In the genomic region with DNA sequence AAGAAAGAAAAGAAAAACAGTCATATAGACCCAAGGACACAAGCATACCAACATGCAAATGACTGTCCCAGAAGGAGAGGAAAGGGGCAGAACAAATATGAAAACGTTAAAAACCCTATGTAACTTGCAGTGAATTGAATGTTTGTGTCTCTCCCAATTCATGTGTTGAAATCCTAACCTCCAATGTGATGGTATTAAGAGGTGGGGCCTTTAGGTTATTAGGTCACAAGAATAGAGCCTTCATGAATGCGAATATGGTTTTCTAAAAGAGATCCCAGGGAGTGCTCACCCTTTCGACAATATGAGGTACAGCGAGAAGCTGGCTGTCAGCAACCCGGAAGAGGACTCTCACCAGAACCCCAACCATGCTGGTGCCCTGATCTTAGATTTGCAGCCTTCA, we compare ENCODE assay signal across 20 cellular contexts. TPM values are rescaled to one million over a fixed set of nuclear protein-coding genes. Genes with fewer than 3 reads are reported as not detected.
DNase-seq lines count a peak whose midpoint lies in the region; ATAC-seq, FAIRE-seq and TF ChIP-seq lines count a peak whose summit lies in the region.
"Had no signal": no experiment of that assay in that cellular context is flagged by ENCODE, and none has a peak within 500 bp of the region (broad histone marks: within the 10 kb centered on the region; RNA-seq: fewer than 3 reads in every experiment).

No MANE protein-coding gene starts in this region.

- H2AFZ ChIP-seq in HepG2 (ENCODE audit: low read length) (no peak overlapping the region), endothelial cell of umbilical vein (ENCODE audit: low read depth, low read length) (no peak overlapping the region), smooth muscle cell (ENCODE audit: low read depth) (no peak overlapping the region)

- H3K36me3 ChIP-seq in HepG2 (replicated peaks in 1 of 2; ENCODE audit: control insufficient read depth in 1 of 2, insufficient read depth in 2 of 2, low read length in 2 of 2) (peaks cover 6 to 45% of the 10 kb centered on the region in 2 experiments), right lobe of liver (peaks cover 0 to 61% (median 15%) of the 10 kb centered on the region in 4 donors), endothelial cell of umbilical vein (ENCODE audit: control insufficient read depth in 2 of 2, extremely low read depth in 1 of 2, insufficient read depth in 2 of 2, low read length in 2 of 2) (peaks cover 18 to 30% of the 10 kb centered on the region in 2 experiments), gastroesophageal sphincter (peaks cover 0 to 93% of the 10 kb centered on the region in 2 donors), BE2C (peaks cover 58% of the 10 kb centered on the region), smooth muscle cell (ENCODE audit: low read depth) (peaks cover 6% of the 10 kb centered on the region)

- H3K9ac ChIP-seq in HepG2 (ENCODE audit: insufficient read depth, low read depth, low read length) (no peak overlapping the region), endothelial cell of umbilical vein (replicated peaks; ENCODE audit: extremely low read depth, insufficient read depth, low read length) (no peak overlapping the region), smooth muscle cell (ENCODE audit: low read depth) (no peak overlapping the region)

- WGBS in HepG2 (ENCODE audit: low lambda C conversion rate): 90% methylated on average over 5 of the region's 5 CpGs
- WGBS in right lobe of liver (ENCODE audit: insufficient coverage, low coverage, low lambda C conversion rate, missing lambda C conversion rate): 27% methylated on average over 1 of the region's 5 CpGs
- WGBS in gastroesophageal sphincter (ENCODE audit: low coverage in 1 of 2), 2 donors: 82 to 90% methylated on average over 4 of the region's 5 CpGs
- 76% methylated on average over 5 of the region's 5 CpGs for WGBS in smooth muscle cell (ENCODE audit: low lambda C conversion rate)

- TF ChIP-seq CTCF in HepG2 (CRISPR knock-in tag; IDR thresholded peaks at IDR 0.05) (no peak), right lobe of liver (IDR thresholded peaks at IDR 0.05) (no peak), endothelial cell of umbilical vein (IDR thresholded peaks at IDR 0.05; ENCODE audit: extremely low read depth in 1 of 2, insufficient read depth in 1 of 2, low read depth in 1 of 2, low read length in 2 of 2) (no peak), gastroesophageal sphincter (IDR thresholded peaks at IDR 0.05) (no peak), BE2C (IDR thresholded peaks at IDR 0.05; ENCODE audit: low read depth, low read length) (no peak), smooth muscle cell (IDR thresholded peaks at IDR 0.05; ENCODE audit: borderline replicate concordance, insufficient read depth, poor library complexity, severe bottlenecking) (no peak)

- no peak overlapping the region for H3K4me2 ChIP-seq in HepG2 (ENCODE audit: low read depth, low read length)
- H3K4me2 ChIP-seq in endothelial cell of umbilical vein (ENCODE audit: insufficient read depth, low read length): no peak overlapping the region
- H3K4me2 ChIP-seq in smooth muscle cell: no peak overlapping the region

- FAIRE-seq in HepG2 (lab: Jason Lieb, UNC) (no peak), endothelial cell of umbilical vein (lab: Jason Lieb, UNC) (peak; percentile 63)

- TF ChIP-seq POLR2A in HepG2 (IDR thresholded peaks at IDR 0.05; ENCODE audit: insufficient read depth in 1 of 2, low read depth in 2 of 2, low read length in 2 of 2) (no peak), right lobe of liver (IDR thresholded peaks at IDR 0.05) (no peak), endothelial cell of umbilical vein (IDR thresholded peaks at IDR 0.05; ENCODE audit: low read depth, low read length) (no peak), gastroesophageal sphincter (IDR thresholded peaks at IDR 0.05) (no peak)

- no peaks in the 10 kb centered on the region for H3K27me3 ChIP-seq in HepG2 (ENCODE audit: control insufficient read depth in 1 of 2, insufficient read depth in 2 of 2, low read length in 2 of 2)
- H3K27me3 ChIP-seq in right lobe of liver: no peaks in the 10 kb centered on the region
- no peaks in the 10 kb centered on the region for H3K27me3 ChIP-seq in endothelial cell of umbilical vein (ENCODE audit: control insufficient read depth in 2 of 2, insufficient read depth in 2 of 2, low read length in 2 of 2)
- H3K27me3 ChIP-seq in gastroesophageal sphincter: no peaks in the 10 kb centered on the region
- H3K27me3 ChIP-seq in BE2C: no peaks in the 10 kb centered on the region
- no peaks in the 10 kb centered on the region for H3K27me3 ChIP-seq in smooth muscle cell (ENCODE audit: low read depth)

- H3K9me3 ChIP-seq in HepG2 (ENCODE audit: low read length): no peaks in the 10 kb centered on the region
- H3K9me3 ChIP-seq in right lobe of liver: no peaks in the 10 kb centered on the region
- no peaks in the 10 kb centered on the region for H3K9me3 ChIP-seq in endothelial cell of umbilical vein (replicated peaks; ENCODE audit: control insufficient read depth, insufficient read depth, low read length)
- no peaks in the 10 kb centered on the region for H3K9me3 ChIP-seq in gastroesophageal sphincter
- H3K9me3 ChIP-seq in BE2C: no peaks in the 10 kb centered on the region
- no peaks in the 10 kb centered on the region for H3K9me3 ChIP-seq in smooth muscle cell (replicated peaks; ENCODE audit: low read depth)

- CTCF ChIA-PET in HepG2 (lab: Yijun Ruan, JAX; ENCODE audit: low intra/inter-chr PET ratio, low total read pairs): no interaction called here
- CTCF ChIA-PET in endothelial cell of umbilical vein (lab: Charles Lee): no interaction called here

- BruUV-seq in HepG2 (replicated peaks; lab: Mats Ljungman, UMichigan) (no TSS peak), endothelial cell of umbilical vein (replicated peaks; lab: Mats Ljungman, UMichigan) (no TSS peak)

- intact Hi-C loops in HepG2 (cut with micrococcal nuclease; ENCODE audit: unreplicated experiment) (no loop called here), right lobe of liver (cut with DNase I) (no loop called here), endothelial cell of umbilical vein (cut with micrococcal nuclease) (no loop called here)

- no peaks in the 10 kb centered on the region for H3K79me2 ChIP-seq in HepG2 (ENCODE audit: insufficient read depth, low read length)
- no peaks in the 10 kb centered on the region for H3K79me2 ChIP-seq in endothelial cell of umbilical vein (ENCODE audit: control insufficient read depth, insufficient read depth, low read length)
- H3K79me2 ChIP-seq in smooth muscle cell (ENCODE audit: low read depth): no peaks in the 10 kb centered on the region

- dilution Hi-C loops in endothelial cell of umbilical vein (cut with MboI; ENCODE audit: extremely low pct_ligation_motif_present, low sequenced_read_pairs): no loop called here

- TF ChIP-seq EP300 in HepG2 (IDR thresholded peaks at IDR 0.05; ENCODE audit: low read depth in 2 of 2, low read length in 2 of 2): no peak
- TF ChIP-seq EP300 in HepG2 (CRISPR knock-in tag; IDR thresholded peaks at IDR 0.05; ENCODE audit: borderline replicate concordance): no peak
- TF ChIP-seq EP300 in gastroesophageal sphincter (IDR thresholded peaks at IDR 0.05): no peak

- no peak for TF ChIP-seq RAD21 in HepG2 (CRISPR knock-in tag; IDR thresholded peaks at IDR 0.05)

- DNase-seq in HepG2 (ENCODE audit: low spot score) (no peak), right lobe of liver (no peak), SK-MEL-5 (ENCODE audit: low read depth, low spot score) (peak; percentile 45), endothelial cell of umbilical vein (ENCODE audit: low read depth, low spot score) (no peak), BE2C (no peak), smooth muscle cell (lab: John Stamatoyannopoulos, UW; ENCODE audit: unreplicated experiment) (no peak)
- DNase-seq in effector CD8-positive, alpha-beta T cell (lab: John Stamatoyannopoulos, UW): no peak
- DNase-seq: C1 segment of cervical spinal cord, H9, KBM-7, NCI-H1105 treated with DMSO at 0.1 percent for 48 hours, NCI-H1694, NCI-H2081 treated with DMSO at 0.1 percent for 48 hours, NCI-H446 treated with DMSO at 0.1 percent for 48 hours, NCI-H748 treated with DMSO at 0.1 percent for 48 hours, OCI-M1, RPMI8226, SHP77 treated with DMSO at 0.1 percent for 48 hours had no signal

- in situ Hi-C loops in HepG2 (cut with HindIII; ENCODE audit: extremely low pct_ligation_motif_present, low pct_unique_long_range_greater_than_20kb): no loop called here
- in situ Hi-C loops in SK-MEL-5 (cut with HindIII; ENCODE audit: low pct_unique_long_range_greater_than_20kb, low sequenced_read_pairs): no loop called here

- ATAC-seq in HepG2 (no peak), right lobe of liver (no peak), gastroesophageal sphincter (no peak)

- H4K20me1 ChIP-seq in HepG2 (ENCODE audit: insufficient read depth, low read length): no peaks in the 10 kb centered on the region
- H4K20me1 ChIP-seq in endothelial cell of umbilical vein (replicated peaks; ENCODE audit: control insufficient read depth, extremely low read depth, insufficient read depth, low read length): no peaks in the 10 kb centered on the region
- H4K20me1 ChIP-seq in smooth muscle cell (ENCODE audit: low read depth): peaks cover 59% of the 10 kb centered on the region

- peaks cover 10% of the 10 kb centered on the region for H3K4me1 ChIP-seq in HepG2 (ENCODE audit: insufficient read depth, low read length)
- H3K4me1 ChIP-seq in right lobe of liver: peaks cover 0 to 29% (median 9%) of the 10 kb centered on the region in 4 donors
- no peaks in the 10 kb centered on the region for H3K4me1 ChIP-seq in endothelial cell of umbilical vein (ENCODE audit: control insufficient read depth, extremely low read depth, insufficient read depth, low read length)
- H3K4me1 ChIP-seq in gastroesophageal sphincter: peaks cover 0 to 9% (median 2%) of the 10 kb centered on the region in 3 donors
- H3K4me1 ChIP-seq in BE2C: no peaks in the 10 kb centered on the region
- no peaks in the 10 kb centered on the region for H3K4me1 ChIP-seq in smooth muscle cell (ENCODE audit: low read depth)

- no peaks in the 10 kb centered on the region for H3K9me1 ChIP-seq in endothelial cell of umbilical vein (replicated peaks; ENCODE audit: control insufficient read depth, extremely low read depth, insufficient read depth, low read length)

- H3F3A ChIP-seq in smooth muscle cell (ENCODE audit: low read depth): peaks cover 8% of the 10 kb centered on the region

- POLR2A ChIA-PET in HepG2 (lab: Yijun Ruan, JAX) (no interaction called here), endothelial cell of umbilical vein (lab: Charles Lee) (interaction anchor here (0.6 kb wide), 1 partner anchor 1602 kb away, joined by 3 read pairs; no protein-coding TSS in a partner anchor)

- H3K27ac ChIP-seq in HepG2 (ENCODE audit: extremely low read length, insufficient read depth, low read length): no peak overlapping the region
- no peak overlapping the region for H3K27ac ChIP-seq in right lobe of liver
- H3K27ac ChIP-seq in endothelial cell of umbilical vein (ENCODE audit: insufficient read depth, low read depth, low read length): no peak overlapping the region
- H3K27ac ChIP-seq in gastroesophageal sphincter: no peak overlapping the region
- H3K27ac ChIP-seq in smooth muscle cell (ENCODE audit: low read depth): no peak overlapping the region

- no peak overlapping the region for H3K4me3 ChIP-seq in HepG2 (replicated peaks in 1 of 3; ENCODE audit: insufficient read depth in 1 of 3, low read depth in 2 of 3, low read length in 3 of 3)
- no peak overlapping the region for H3K4me3 ChIP-seq in right lobe of liver
- H3K4me3 ChIP-seq in endothelial cell of umbilical vein (replicated peaks in 1 of 3; ENCODE audit: insufficient read depth in 1 of 3, low read depth in 1 of 3, low read length in 3 of 3): no peak overlapping the region
- no peak overlapping the region for H3K4me3 ChIP-seq in gastroesophageal sphincter
- no peak overlapping the region for H3K4me3 ChIP-seq in BE2C (ENCODE audit: low read depth, low read length)
- no peak overlapping the region for H3K4me3 ChIP-seq in smooth muscle cell

RNA-seq across cellular contexts. Expression of a gene that starts 13.9 kb away (rescaled TPM):
- 111 and 132 TPM in 2 replicates for total RNA-seq in HepG2 (2016; rRNA removed; fragmentation: Illumina TruSeq; extraction: Trizol)
- total RNA-seq in HepG2 (2016; cell fraction: cytosol; rRNA removed; fragmentation: Illumina TruSeq; extraction: Trizol; ENCODE audit: low read depth): 12.0 and 13.3 TPM in 2 replicates
- total RNA-seq in HepG2 (2016; cell fraction: insoluble cytoplasmic fraction; rRNA removed; fragmentation: Illumina TruSeq; extraction: Trizol): 110 and 122 TPM in 2 replicates
- total RNA-seq in HepG2 (2016; cell fraction: membrane; rRNA removed; fragmentation: Illumina TruSeq; extraction: Trizol): 37.5 and 44.0 TPM in 2 replicates
- total RNA-seq in HepG2 (2016; cell fraction: nucleus; rRNA removed; fragmentation: Illumina TruSeq; extraction: Trizol): 54.8 and 64.8 TPM in 2 replicates
- polyA plus RNA-seq in HepG2 (2011; rRNA removed): 46.1 and 62.6 TPM in 2 replicates
- polyA plus RNA-seq in HepG2 (2011; cell fraction: cytosol; rRNA removed): 52.5 and 54.6 TPM in 2 replicates
- polyA plus RNA-seq in HepG2 (2011; cell fraction: nucleus; rRNA removed): 28.6 and 30.1 TPM in 2 replicates
- polyA plus RNA-seq in HepG2 (2012): 55.4 and 68.0 TPM in 2 replicates
- 12.0 and 13.6 TPM in 2 replicates for polyA plus RNA-seq in HepG2 (2016; cell fraction: cytosol; fragmentation: Illumina TruSeq; extraction: Trizol; ENCODE audit: low read depth)
- polyA plus RNA-seq in HepG2 (2016; cell fraction: insoluble cytoplasmic fraction; fragmentation: Illumina TruSeq; extraction: Trizol; ENCODE audit: low read depth): 241 and 256 TPM in 2 replicates
- polyA plus RNA-seq in HepG2 (2016; cell fraction: membrane; fragmentation: Illumina TruSeq; extraction: Trizol; ENCODE audit: low read depth): 36.3 and 40.6 TPM in 2 replicates
- 151 and 157 TPM in 2 replicates for polyA plus RNA-seq in HepG2 (2016; cell fraction: nucleus; fragmentation: Illumina TruSeq; extraction: Trizol; ENCODE audit: insufficient read depth, low read depth)
- 17.1 and 71.1 TPM in 2 replicates for polyA minus RNA-seq in HepG2 (2011; rRNA and poly(A)+ RNA removed; ENCODE audit: low replicate concordance)
- polyA minus RNA-seq in HepG2 (2011; cell fraction: cytosol; rRNA and poly(A)+ RNA removed): 15.4 and 24.9 TPM in 2 replicates
- 26.0 and 31.3 TPM in 2 replicates for polyA minus RNA-seq in HepG2 (2011; cell fraction: nucleus; rRNA and poly(A)+ RNA removed)
- 10 to 100 TPM; 44.2 to 96.1 (median 73.5) TPM for total RNA-seq in right lobe of liver
- total RNA-seq in SK-MEL-5 (2014; rRNA removed; shearing (Covaris generic)): 42.2 and 52.1 TPM in 2 replicates
- 170 and 202 TPM in 2 replicates for polyA plus RNA-seq in SK-MEL-5 (2015; cell fraction: cytosol; rRNA removed)
- 85.7 and 92.2 TPM in 2 replicates for polyA plus RNA-seq in SK-MEL-5 (2015; cell fraction: nucleus; rRNA removed)
- 309 and 310 TPM in 2 replicates for total RNA-seq in endothelial cell of umbilical vein
- polyA plus RNA-seq in endothelial cell of umbilical vein: 165 and 207 TPM in 2 replicates
- polyA plus RNA-seq in endothelial cell of umbilical vein (2011; cell fraction: cytosol; rRNA removed): 155 and 191 TPM in 2 replicates
- 103 and 152 TPM in 2 replicates for polyA plus RNA-seq in endothelial cell of umbilical vein (2011; cell fraction: nucleus; rRNA removed)
- polyA plus RNA-seq in endothelial cell of umbilical vein (2012): 163 and 250 TPM in 2 replicates
- polyA minus RNA-seq in endothelial cell of umbilical vein: 77.1 and 81.4 TPM in 2 replicates
- 90.1 TPM for polyA minus RNA-seq in endothelial cell of umbilical vein (2011; cell fraction: cytosol; rRNA and poly(A)+ RNA removed)
- 32.1 and 36.1 TPM in 2 replicates for polyA minus RNA-seq in endothelial cell of umbilical vein (2011; cell fraction: nucleus; rRNA and poly(A)+ RNA removed)
- 100 to 1,000 TPM in 2 of 4 donors, 10 to 100 TPM in 2; 79.9 to 140 (median 106) TPM for total RNA-seq in gastroesophageal sphincter
- polyA plus RNA-seq in BE2C (2012; ENCODE audit: insufficient read depth, insufficient read length, low read depth): 282 TPM
- 79.3 and 83.0 TPM in 2 replicates for total RNA-seq in smooth muscle cell
- polyA plus RNA-seq in smooth muscle cell: 169 and 170 TPM in 2 replicates

RNA-seq across cellular contexts. Expression of a gene that starts 14.4 kb away (rescaled TPM):
- total RNA-seq in HepG2 (2016; rRNA removed; fragmentation: Illumina TruSeq; extraction: Trizol) (6.5 and 18.0 TPM in 2 replicates), right lobe of liver (100 to 1,000 TPM in 3 of 6 experiments, 10 to 100 TPM in 3; 64.3 to 133 (median 85.8) TPM), endothelial cell of umbilical vein (80.5 and 81.7 TPM in 2 replicates), gastroesophageal sphincter (10 to 100 TPM; 37.3 to 51.2 (median 41.6) TPM), smooth muscle cell (15.7 and 17.1 TPM in 2 replicates)
- 9.3 and 10.3 TPM in 2 replicates for total RNA-seq in HepG2 (2016; cell fraction: cytosol; rRNA removed; fragmentation: Illumina TruSeq; extraction: Trizol; ENCODE audit: low read depth)
- total RNA-seq in HepG2 (2016; cell fraction: insoluble cytoplasmic fraction; rRNA removed; fragmentation: Illumina TruSeq; extraction: Trizol): 6.3 and 18.2 TPM in 2 replicates
- total RNA-seq in HepG2 (2016; cell fraction: membrane; rRNA removed; fragmentation: Illumina TruSeq; extraction: Trizol): 12.3 and 14.3 TPM in 2 replicates
- 28.0 and 31.5 TPM in 2 replicates for total RNA-seq in HepG2 (2016; cell fraction: nucleus; rRNA removed; fragmentation: Illumina TruSeq; extraction: Trizol)
- polyA plus RNA-seq in HepG2 (2011; rRNA removed) (78.6 and 94.3 TPM in 2 replicates), endothelial cell of umbilical vein (71.7 and 75.8 TPM in 2 replicates), smooth muscle cell (27.8 and 34.2 TPM in 2 replicates)
- 35.8 and 36.7 TPM in 2 replicates for polyA plus RNA-seq in HepG2 (2011; cell fraction: cytosol; rRNA removed)
- polyA plus RNA-seq in HepG2 (2011; cell fraction: nucleus; rRNA removed): 312 and 345 TPM in 2 replicates
- 25.4 and 34.0 TPM in 2 replicates for polyA plus RNA-seq in HepG2 (2012)
- polyA plus RNA-seq in HepG2 (2016; cell fraction: cytosol; fragmentation: Illumina TruSeq; extraction: Trizol; ENCODE audit: low read depth): 6.9 and 8.7 TPM in 2 replicates
- polyA plus RNA-seq in HepG2 (2016; cell fraction: insoluble cytoplasmic fraction; fragmentation: Illumina TruSeq; extraction: Trizol; ENCODE audit: low read depth): 6.1 and 7.0 TPM in 2 replicates
- polyA plus RNA-seq in HepG2 (2016; cell fraction: membrane; fragmentation: Illumina TruSeq; extraction: Trizol; ENCODE audit: low read depth): 9.0 and 11.2 TPM in 2 replicates
- polyA plus RNA-seq in HepG2 (2016; cell fraction: nucleus; fragmentation: Illumina TruSeq; extraction: Trizol; ENCODE audit: insufficient read depth, low read depth): 47.5 and 57.4 TPM in 2 replicates
- 97.9 and 139 TPM in 2 replicates for polyA minus RNA-seq in HepG2 (2011; rRNA and poly(A)+ RNA removed; ENCODE audit: low replicate concordance)
- 10.3 and 11.5 TPM in 2 replicates for polyA minus RNA-seq in HepG2 (2011; cell fraction: cytosol; rRNA and poly(A)+ RNA removed)
- 134 and 154 TPM in 2 replicates for polyA minus RNA-seq in HepG2 (2011; cell fraction: nucleus; rRNA and poly(A)+ RNA removed)
- 7.7 and 13.0 TPM in 2 replicates for total RNA-seq in SK-MEL-5 (2014; rRNA removed; shearing (Covaris generic))
- polyA plus RNA-seq in SK-MEL-5 (2015; cell fraction: cytosol; rRNA removed): 10.0 and 11.2 TPM in 2 replicates
- polyA plus RNA-seq in SK-MEL-5 (2015; cell fraction: nucleus; rRNA removed): 108 and 124 TPM in 2 replicates
- 31.6 and 41.7 TPM in 2 replicates for polyA plus RNA-seq in endothelial cell of umbilical vein (2011; cell fraction: cytosol; rRNA removed)
- 258 and 286 TPM in 2 replicates for polyA plus RNA-seq in endothelial cell of umbilical vein (2011; cell fraction: nucleus; rRNA removed)
- polyA plus RNA-seq in endothelial cell of umbilical vein (2012): 24.8 and 26.6 TPM in 2 replicates
- polyA minus RNA-seq in endothelial cell of umbilical vein: 115 and 128 TPM in 2 replicates
- 19.8 TPM for polyA minus RNA-seq in endothelial cell of umbilical vein (2011; cell fraction: cytosol; rRNA and poly(A)+ RNA removed)
- polyA minus RNA-seq in endothelial cell of umbilical vein (2011; cell fraction: nucleus; rRNA and poly(A)+ RNA removed): 142 and 159 TPM in 2 replicates
- 74.2 TPM for polyA plus RNA-seq in BE2C (2012; ENCODE audit: insufficient read depth, insufficient read length, low read depth)

RNA-seq across cellular contexts. Expression of a gene that starts 31.1 kb away (rescaled TPM):
- total RNA-seq in HepG2 (2016; rRNA removed; fragmentation: Illumina TruSeq; extraction: Trizol) (not detected in 2 replicates), right lobe of liver (not detected), endothelial cell of umbilical vein (not detected in 2 replicates), gastroesophageal sphincter (not detected), smooth muscle cell (0.13 and 0.22 TPM in 2 replicates)
- total RNA-seq in HepG2 (2016; cell fraction: cytosol; rRNA removed; fragmentation: Illumina TruSeq; extraction: Trizol; ENCODE audit: low read depth): not detected in 2 replicates
- not detected in 2 replicates for total RNA-seq in HepG2 (2016; cell fraction: insoluble cytoplasmic fraction; rRNA removed; fragmentation: Illumina TruSeq; extraction: Trizol)
- not detected in 2 replicates for total RNA-seq in HepG2 (2016; cell fraction: membrane; rRNA removed; fragmentation: Illumina TruSeq; extraction: Trizol)
- total RNA-seq in HepG2 (2016; cell fraction: nucleus; rRNA removed; fragmentation: Illumina TruSeq; extraction: Trizol): not detected in 2 replicates
- polyA plus RNA-seq in HepG2 (2011; rRNA removed) (0.03 TPM in 1 of 2 replicates, not detected in the other), endothelial cell of umbilical vein (not detected in 2 replicates), smooth muscle cell (not detected in 2 replicates)
- polyA plus RNA-seq in HepG2 (2011; cell fraction: cytosol; rRNA removed): not detected in 2 replicates
- not detected in 2 replicates for polyA plus RNA-seq in HepG2 (2011; cell fraction: nucleus; rRNA removed)
- polyA plus RNA-seq in HepG2 (2012): 0.05 TPM in 1 of 2 replicates, not detected in the other
- not detected in 2 replicates for polyA plus RNA-seq in HepG2 (2016; cell fraction: cytosol; fragmentation: Illumina TruSeq; extraction: Trizol; ENCODE audit: low read depth)
- polyA plus RNA-seq in HepG2 (2016; cell fraction: insoluble cytoplasmic fraction; fragmentation: Illumina TruSeq; extraction: Trizol; ENCODE audit: low read depth): not detected in 2 replicates
- polyA plus RNA-seq in HepG2 (2016; cell fraction: membrane; fragmentation: Illumina TruSeq; extraction: Trizol; ENCODE audit: low read depth): not detected in 2 replicates
- polyA plus RNA-seq in HepG2 (2016; cell fraction: nucleus; fragmentation: Illumina TruSeq; extraction: Trizol; ENCODE audit: insufficient read depth, low read depth): not detected in 2 replicates
- not detected in 2 replicates for polyA minus RNA-seq in HepG2 (2011; rRNA and poly(A)+ RNA removed; ENCODE audit: low replicate concordance)
- polyA minus RNA-seq in HepG2 (2011; cell fraction: cytosol; rRNA and poly(A)+ RNA removed): not detected in 2 replicates
- not detected in 2 replicates for polyA minus RNA-seq in HepG2 (2011; cell fraction: nucleus; rRNA and poly(A)+ RNA removed)
- total RNA-seq in SK-MEL-5 (2014; rRNA removed; shearing (Covaris generic)): not detected in 2 replicates
- not detected in 2 replicates for polyA plus RNA-seq in SK-MEL-5 (2015; cell fraction: cytosol; rRNA removed)
- polyA plus RNA-seq in SK-MEL-5 (2015; cell fraction: nucleus; rRNA removed): not detected in 2 replicates
- polyA plus RNA-seq in endothelial cell of umbilical vein (2011; cell fraction: cytosol; rRNA removed): not detected in 2 replicates
- not detected in 2 replicates for polyA plus RNA-seq in endothelial cell of umbilical vein (2011; cell fraction: nucleus; rRNA removed)
- polyA plus RNA-seq in endothelial cell of umbilical vein (2012): not detected in 2 replicates
- not detected in 2 replicates for polyA minus RNA-seq in endothelial cell of umbilical vein
- polyA minus RNA-seq in endothelial cell of umbilical vein (2011; cell fraction: cytosol; rRNA and poly(A)+ RNA removed): not detected
- not detected in 2 replicates for polyA minus RNA-seq in endothelial cell of umbilical vein (2011; cell fraction: nucleus; rRNA and poly(A)+ RNA removed)
- polyA plus RNA-seq in BE2C (2012; ENCODE audit: insufficient read depth, insufficient read length, low read depth): not detected
- total RNA-seq: A673, H9 had no signal
